In the genomic region with DNA sequence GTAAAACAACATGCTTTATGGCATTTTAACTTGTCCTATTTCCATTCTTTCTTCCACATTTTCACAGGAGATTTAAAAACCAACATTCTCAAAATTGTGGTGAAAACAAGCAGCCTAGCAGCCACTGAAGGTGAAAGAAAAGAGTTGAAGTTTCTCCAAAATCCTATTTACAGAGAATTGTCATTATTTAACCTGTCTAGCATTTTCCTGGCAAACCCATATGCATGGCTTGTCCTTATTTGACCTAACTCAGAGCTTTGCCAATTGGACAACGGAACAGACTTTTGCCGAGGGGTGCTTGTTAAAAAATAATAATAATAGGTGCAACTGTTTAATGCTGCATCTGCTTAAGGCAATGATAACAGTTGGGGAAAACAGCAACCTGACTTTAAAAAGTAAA, we compare ENCODE assay signal across 8 cellular contexts.
"Had no signal": no experiment of that assay in that cellular context is flagged by ENCODE, and none has a peak within 500 bp of the region (broad histone marks: within the 10 kb centered on the region; RNA-seq: fewer than 3 reads in every experiment).

No MANE protein-coding gene starts in this region.

- FAIRE-seq: HTR-8/SVneo had no signal

- H3K4me1 ChIP-seq: HAP-1 had no signal

- H3K9ac ChIP-seq: GM23248 had no signal

- H3K4me3 ChIP-seq: GM23248, HAP-1 had no signal

- H2AFZ ChIP-seq: GM23248 had no signal

- ATAC-seq: HCT116 had no signal

- H3K36me3 ChIP-seq: HAP-1 had no signal

- DNase-seq: GM23248, GOT3, H7, HFFc6, KBM-7 had no signal

- H3K27ac ChIP-seq: GM23248 had no signal

- H3K9me3 ChIP-seq: HAP-1 had no signal
